ENCODE assay signal across 14 cellular contexts in genomic region chr1:8089535-8090228, GRCh38.
A peak's percentile ranks its signal among the peaks of the same experiment; 100 is the strongest.
DNase-seq lines count a peak whose midpoint lies in the region; ATAC-seq, FAIRE-seq and TF ChIP-seq lines count a peak whose summit lies in the region.
"Had no signal": no experiment of that assay in that cellular context is flagged by ENCODE, and none has a peak within 500 bp of the region (broad histone marks: within the 10 kb centered on the region; RNA-seq: fewer than 3 reads in every experiment).

No MANE protein-coding gene starts in this region.

- TF ChIP-seq CTCF in astrocyte (IDR thresholded peaks at IDR 0.05; ENCODE audit: insufficient read depth, low read depth, low read length) (no peak), progenitor cell of endocrine pancreas (IDR thresholded peaks at IDR 0.05; ENCODE audit: unreplicated experiment) (no peak)

- ATAC-seq in HG02678 (IDR thresholded peaks at IDR 0.05; ENCODE audit: unreplicated experiment) (no peak), esophagus mucosa (no peak)
- ATAC-seq: naive thymus-derived CD8-positive, alpha-beta T cell had no signal

- H3K27ac Mint-ChIP-seq in astrocyte (ENCODE audit: unreplicated experiment) (peak overlapping the region; percentile 99), progenitor cell of endocrine pancreas (no peak overlapping the region)
- H3K27ac Mint-ChIP-seq: endodermal cell; naive thymus-derived CD8-positive, alpha-beta T cell had no signal

- H2AFZ ChIP-seq in ACC112 (ENCODE audit: low read length, unreplicated experiment) (peak overlapping the region; percentile 20), astrocyte (ENCODE audit: low read depth, low read length) (peak overlapping the region; percentile 40)

- H3K27me3 Mint-ChIP-seq in astrocyte (ENCODE audit: low read depth, unreplicated experiment), result no peaks in the 10 kb centered on the region
- no peaks in the 10 kb centered on the region for H3K27me3 Mint-ChIP-seq in progenitor cell of endocrine pancreas

- H3K4me3 Mint-ChIP-seq in astrocyte (ENCODE audit: unreplicated experiment), result no peak overlapping the region
- no peak overlapping the region for H3K4me3 Mint-ChIP-seq in progenitor cell of endocrine pancreas (ENCODE audit: low read depth)
- H3K4me3 Mint-ChIP-seq: endodermal cell; naive thymus-derived CD8-positive, alpha-beta T cell had no signal

- H3K4me2 ChIP-seq in astrocyte (ENCODE audit: low read length), result peak overlapping the region; percentile 59

- peak overlapping the region; percentile 96 for H3K27ac ChIP-seq in ACC112 (ENCODE audit: low read depth, low read length)
- H3K27ac ChIP-seq in astrocyte (ENCODE audit: low read depth, low read length), result peak overlapping the region; percentile 93
- peak overlapping the region; percentile 76 for H3K27ac ChIP-seq in mesodermal cell (ENCODE audit: low read depth, low read length, severe bottlenecking)

- 88 to 93% methylated on average over 7 of the region's 10 CpGs for WGBS in mesodermal cell (ENCODE audit: insufficient coverage in 2 of 2), 2 experiments

- H3K4me3 ChIP-seq in ACC112 (ENCODE audit: low read depth, low read length) (0 out of 2 replicates have a peak overlapping the region, but pooled peaks have one; percentile 7), astrocyte (ENCODE audit: insufficient read depth, low read depth, low read length) (no peak overlapping the region), mesodermal cell (ENCODE audit: extremely low read depth, insufficient read depth, low read length, poor library complexity, severe bottlenecking) (no peak overlapping the region)

- peak overlapping the region; percentile 68 for H3K9ac ChIP-seq in astrocyte (ENCODE audit: low read length)

- H3K9me3 Mint-ChIP-seq in astrocyte (ENCODE audit: unreplicated experiment) (no peaks in the 10 kb centered on the region), progenitor cell of endocrine pancreas (ENCODE audit: low read depth) (peaks cover 8% of the 10 kb centered on the region)
- H3K9me3 Mint-ChIP-seq: naive thymus-derived CD8-positive, alpha-beta T cell had no signal

- H3K4me1 ChIP-seq in ACC112 (ENCODE audit: control insufficient read depth, insufficient read depth, low read length, unreplicated experiment) (peaks cover 37% of the 10 kb centered on the region), astrocyte (ENCODE audit: insufficient read depth, low read length) (peaks cover 38% of the 10 kb centered on the region), mesodermal cell (ENCODE audit: control insufficient read depth, insufficient read depth, low read length, poor library complexity, severe bottlenecking) (peaks cover 47% of the 10 kb centered on the region)

- H3K79me2 ChIP-seq in ACC112 (ENCODE audit: control insufficient read depth, insufficient read depth, low read length, unreplicated experiment) (no peaks in the 10 kb centered on the region), astrocyte (ENCODE audit: insufficient read depth, low read length) (no peaks in the 10 kb centered on the region)

- H4K20me1 ChIP-seq in astrocyte (ENCODE audit: insufficient read depth, low read length), result no peaks in the 10 kb centered on the region

- H3K9me3 ChIP-seq in astrocyte (ENCODE audit: insufficient read depth, low read depth, low read length) (no peaks in the 10 kb centered on the region), mesodermal cell (ENCODE audit: control insufficient read depth, low read length) (peaks cover 3% of the 10 kb centered on the region)

- H3K4me1 Mint-ChIP-seq in astrocyte (ENCODE audit: low read depth, unreplicated experiment) (peaks cover 32% of the 10 kb centered on the region), progenitor cell of endocrine pancreas (ENCODE audit: low read depth) (peaks cover 21% of the 10 kb centered on the region)

- DNase-seq in GM03348 (ENCODE audit: low spot score), result peak; percentile 13
- peak; percentile 46 for DNase-seq in astrocyte (ENCODE audit: low read depth)
- DNase-seq in progenitor cell of endocrine pancreas (ENCODE audit: low spot score, unreplicated experiment), result no peak
- no peak for DNase-seq in GM19239 (ENCODE audit: insufficient read length, low spot score)
- DNase-seq: COR-L47; endodermal cell; naive thymus-derived CD8-positive, alpha-beta T cell; NCI-H1105; NCI-H69; substantia nigra had no signal

- H3K36me3 ChIP-seq in ACC112 (ENCODE audit: insufficient read depth, low read length), result no peaks in the 10 kb centered on the region
- no peaks in the 10 kb centered on the region for H3K36me3 ChIP-seq in astrocyte (ENCODE audit: insufficient read depth, low read length)
- no peaks in the 10 kb centered on the region for H3K36me3 ChIP-seq in mesodermal cell (ENCODE audit: control insufficient read depth, insufficient read depth, low read length)

- H3K36me3 Mint-ChIP-seq in astrocyte (ENCODE audit: low read depth, unreplicated experiment) (peaks cover 4% of the 10 kb centered on the region), progenitor cell of endocrine pancreas (ENCODE audit: insufficient read depth) (no peaks in the 10 kb centered on the region)
- H3K36me3 Mint-ChIP-seq: naive thymus-derived CD8-positive, alpha-beta T cell had no signal

- FAIRE-seq in astrocyte (lab: Jason Lieb, UNC), result no peak
- FAIRE-seq in GM19239 (lab: Jason Lieb, UNC), result no peak

- H3K27me3 ChIP-seq in ACC112 (ENCODE audit: insufficient read depth, low read length), result no peaks in the 10 kb centered on the region
- H3K27me3 ChIP-seq in astrocyte (ENCODE audit: insufficient read depth, low read length), result no peaks in the 10 kb centered on the region

Comparison
In these comparisons a context has a peak if more than half of its experiments do, and no peak if none do; other contexts are left out.
1. DNase-seq: peak in GM03348 (single experiment) and astrocyte (single experiment); none in progenitor cell of endocrine pancreas (single experiment) and GM19239 (single experiment).
2. Peak in every context shown above with its lines, with median percentiles within 50 percentile points of each other: H3K27ac ChIP-seq.